In genomic region chr6:40039042-40039441, GRCh38 we compare ENCODE assay signal across 36 cellular contexts.
"Had no signal": no experiment of that assay in that cellular context is flagged by ENCODE, and none has a peak within 500 bp of the region (broad histone marks: within the 10 kb centered on the region; RNA-seq: fewer than 3 reads in every experiment).

No MANE protein-coding gene starts in this region.

- H3K27ac ChIP-seq: ascending aorta, cardiac muscle cell, VCaP had no signal

- H3K36me3 ChIP-seq: ascending aorta, cardiac muscle cell had no signal

- H3K27ac Mint-ChIP-seq: activated CD4-positive, alpha-beta memory T cell treated with anti-CD3 and anti-CD28 coated beads, Interleukin-2, amount 10 ng/mL, durations not matched to agents 7 days and 5 days; activated CD4-positive, alpha-beta T cell treated with anti-CD3 and anti-CD28 coated beads for 36 hours; activated CD4-positive, alpha-beta T cell treated with anti-CD3 and anti-CD28 coated beads, Interleukin-2, amount 10 ng/mL, durations not matched to agents 7 days and 5 days; activated CD8-positive, alpha-beta memory T cell treated with anti-CD3 and anti-CD28 coated beads, Interleukin-2, amount 10 ng/mL, durations not matched to agents 7 days and 5 days; activated CD8-positive, alpha-beta T cell treated with anti-CD3 and anti-CD28 coated beads, Interleukin-2, amount 10 ng/mL, durations not matched to agents 7 days and 5 days; activated naive CD4-positive, alpha-beta T cell treated with anti-CD3 and anti-CD28 coated beads, Interleukin-2, amount 50 U/mL, for 24 hours; activated naive CD8-positive, alpha-beta T cell; activated naive CD8-positive, alpha-beta T cell treated with anti-CD3 and anti-CD28 coated beads, Interleukin-2, amount 10 ng/mL, durations not matched to agents 7 days and 5 days; activated naive CD8-positive, alpha-beta T cell treated with anti-CD3 and anti-CD28 coated beads, Interleukin-2, amount 50 U/mL, for 24 hours; activated T-cell treated with anti-CD3 and anti-CD28 coated beads, Interleukin-2, amount 50 U/mL, for 24 hours; activated T-helper 2 cell treated with anti-CD3 and anti-CD28 coated beads, Interferon-gamma antibody, Interleukin-2, Interleukin-4, amounts not matched to agents 10 μg/mL and 5 μg/mL and 100 μg/mL, durations not matched to agents 14 hours and 24 hours and 36 hours; brain; T-helper 1 cell treated with Interleukin-12 subunit alpha and Interleukin-12 subunit beta and Interleukin-4 antibody, amounts not matched to agents 30 μg/mL and 1 μg/mL, for 36 hours; T-helper 2 cell treated with Interferon-gamma antibody and Interleukin-4, amounts not matched to agents 5 μg/mL and 100 μg/mL, for 36 hours had no signal

- ATAC-seq: activated CD4-positive, alpha-beta T cell treated with anti-CD3 and anti-CD28 coated beads for 36 hours; activated CD4-positive, CD25-positive, alpha-beta regulatory T cell treated with anti-CD3 and anti-CD28 coated beads, Interleukin-2, amount 50 U/mL, for 24 hours; activated CD8-positive, alpha-beta memory T cell treated with anti-CD3 and anti-CD28 coated beads, Interleukin-2, amount 10 ng/mL, durations not matched to agents 7 days and 5 days; activated CD8-positive, alpha-beta T cell treated with anti-CD3 and anti-CD28 coated beads, Interleukin-2, amount 10 ng/mL, durations not matched to agents 7 days and 5 days; activated naive CD8-positive, alpha-beta T cell treated with anti-CD3 and anti-CD28 coated beads, Interleukin-2, amount 50 U/mL, for 24 hours had no signal

- FAIRE-seq: TTC549 had no signal

- H3K9me3 ChIP-seq: ascending aorta had no signal

- DNase-seq: activated CD4-positive, alpha-beta memory T cell treated with anti-CD3 and anti-CD28 coated beads, Interleukin-2, amount 10 ng/mL, durations not matched to agents 7 days and 5 days; activated CD4-positive, alpha-beta T cell treated with anti-CD3 and anti-CD28 coated beads for 1 hour; activated CD4-positive, alpha-beta T cell treated with anti-CD3 and anti-CD28 coated beads for 36 hours; activated CD4-positive, alpha-beta T cell treated with anti-CD3 and anti-CD28 coated beads for 48 hours; activated CD4-positive, alpha-beta T cell treated with anti-CD3 and anti-CD28 coated beads, Interleukin-2, amount 10 ng/mL, durations not matched to agents 7 days and 5 days; activated CD4-positive, alpha-beta T cell treated with anti-CD3 and anti-CD28 coated beads, Interleukin-2, amount 50 U/mL, for 48 hours; activated CD4-positive, CD25-positive, alpha-beta regulatory T cell; activated CD8-positive, alpha-beta memory T cell treated with anti-CD3 and anti-CD28 coated beads for 24 hours; activated CD8-positive, alpha-beta memory T cell treated with anti-CD3 and anti-CD28 coated beads, Interleukin-2, amount 10 ng/mL, durations not matched to agents 7 days and 5 days; activated CD8-positive, alpha-beta memory T cell treated with anti-CD3 and anti-CD28 coated beads, Interleukin-2, amount 50 U/mL, for 48 hours; activated CD8-positive, alpha-beta T cell treated with anti-CD3 and anti-CD28 coated beads, Interleukin-2, amount 10 ng/mL, durations not matched to agents 7 days and 5 days; activated effector memory CD4-positive, alpha-beta T cell treated with Interleukin-2 at 50 U/mL for 16 hours; activated gamma-delta T cell; activated naive CD4-positive, alpha-beta T cell treated with anti-CD3 and anti-CD28 coated beads, Interleukin-2, amount 10 ng/mL, durations not matched to agents 7 days and 5 days; activated naive CD4-positive, alpha-beta T cell treated with Interleukin-2 at 50 U/mL for 16 hours; activated naive CD8-positive, alpha-beta T cell treated with anti-CD3 and anti-CD28 coated beads, Interleukin-2, amount 10 ng/mL, durations not matched to agents 7 days and 5 days; activated naive CD8-positive, alpha-beta T cell treated with anti-CD3 and anti-CD28 coated beads, Interleukin-2, amount 50 U/mL, for 24 hours; activated T-cell treated with anti-CD3 and anti-CD28 coated beads, Interleukin-2, amount 50 U/mL, for 24 hours; activated T-cell treated with anti-CD3 and anti-CD28 coated beads, Interleukin-2, amount 50 U/mL, for 48 hours; amygdala; anterior cingulate cortex; T-helper 1 cell; T-helper 2 cell; T-helper 9 cell had no signal

- H3K27me3 Mint-ChIP-seq: activated CD4-positive, alpha-beta memory T cell treated with anti-CD3 and anti-CD28 coated beads, Interleukin-2, amount 10 ng/mL, durations not matched to agents 7 days and 5 days; activated CD8-positive, alpha-beta memory T cell treated with anti-CD3 and anti-CD28 coated beads, Interleukin-2, amount 10 ng/mL, durations not matched to agents 7 days and 5 days; activated naive CD4-positive, alpha-beta T cell treated with anti-CD3 and anti-CD28 coated beads, Interleukin-2, amount 10 ng/mL, durations not matched to agents 7 days and 5 days; activated T-cell treated with anti-CD3 and anti-CD28 coated beads, Interleukin-2, amount 50 U/mL, for 24 hours had no signal

- H3K4me1 ChIP-seq: ascending aorta had no signal

- H3K4me3 ChIP-seq: ascending aorta, cardiac muscle cell had no signal

- H3K27me3 ChIP-seq: ascending aorta, cardiac muscle cell had no signal

- H3K36me3 Mint-ChIP-seq: activated CD8-positive, alpha-beta memory T cell treated with anti-CD3 and anti-CD28 coated beads, Interleukin-2, amount 10 ng/mL, durations not matched to agents 7 days and 5 days; activated naive CD4-positive, alpha-beta T cell treated with anti-CD3 and anti-CD28 coated beads, Interleukin-2, amount 10 ng/mL, durations not matched to agents 7 days and 5 days; activated naive CD4-positive, alpha-beta T cell treated with anti-CD3 and anti-CD28 coated beads, Interleukin-2, amount 50 U/mL, for 24 hours; activated naive CD8-positive, alpha-beta T cell; activated naive CD8-positive, alpha-beta T cell treated with anti-CD3 and anti-CD28 coated beads, Interleukin-2, amount 10 ng/mL, durations not matched to agents 7 days and 5 days; brain had no signal

- H3K9me3 Mint-ChIP-seq: activated CD4-positive, alpha-beta memory T cell treated with anti-CD3 and anti-CD28 coated beads, Interleukin-2, amount 10 ng/mL, durations not matched to agents 7 days and 5 days; activated naive CD4-positive, alpha-beta T cell treated with anti-CD3 and anti-CD28 coated beads, Interleukin-2, amount 10 ng/mL, durations not matched to agents 7 days and 5 days; activated naive CD4-positive, alpha-beta T cell treated with anti-CD3 and anti-CD28 coated beads, Interleukin-2, amount 50 U/mL, for 24 hours; activated naive CD8-positive, alpha-beta T cell treated with anti-CD3 and anti-CD28 coated beads, Interleukin-2, amount 10 ng/mL, durations not matched to agents 7 days and 5 days; activated T-cell treated with anti-CD3 and anti-CD28 coated beads, Interleukin-2, amount 50 U/mL, for 24 hours; activated T-helper 2 cell treated with anti-CD3 and anti-CD28 coated beads, Interferon-gamma antibody, Interleukin-2, Interleukin-4, amounts not matched to agents 10 μg/mL and 5 μg/mL and 100 μg/mL, durations not matched to agents 14 hours and 24 hours and 36 hours; T-helper 2 cell treated with Interferon-gamma antibody and Interleukin-4, amounts not matched to agents 5 μg/mL and 100 μg/mL, for 36 hours had no signal

- H3K4me3 Mint-ChIP-seq: activated CD4-positive, alpha-beta memory T cell treated with anti-CD3 and anti-CD28 coated beads, Interleukin-2, amount 10 ng/mL, durations not matched to agents 7 days and 5 days; activated CD4-positive, alpha-beta T cell treated with anti-CD3 and anti-CD28 coated beads for 36 hours; activated CD4-positive, alpha-beta T cell treated with anti-CD3 and anti-CD28 coated beads, Interleukin-2, amount 10 ng/mL, durations not matched to agents 7 days and 5 days; activated CD8-positive, alpha-beta memory T cell treated with anti-CD3 and anti-CD28 coated beads, Interleukin-2, amount 10 ng/mL, durations not matched to agents 7 days and 5 days; activated CD8-positive, alpha-beta T cell treated with anti-CD3 and anti-CD28 coated beads, Interleukin-2, amount 10 ng/mL, durations not matched to agents 7 days and 5 days; activated naive CD4-positive, alpha-beta T cell treated with anti-CD3 and anti-CD28 coated beads, Interleukin-2, amount 10 ng/mL, durations not matched to agents 7 days and 5 days; activated naive CD4-positive, alpha-beta T cell treated with anti-CD3 and anti-CD28 coated beads, Interleukin-2, amount 50 U/mL, for 24 hours; activated naive CD8-positive, alpha-beta T cell; activated naive CD8-positive, alpha-beta T cell treated with anti-CD3 and anti-CD28 coated beads, Interleukin-2, amount 10 ng/mL, durations not matched to agents 7 days and 5 days; activated naive CD8-positive, alpha-beta T cell treated with anti-CD3 and anti-CD28 coated beads, Interleukin-2, amount 50 U/mL, for 24 hours; activated T-cell treated with anti-CD3 and anti-CD28 coated beads, Interleukin-2, amount 50 U/mL, for 24 hours; brain; central memory CD8-positive, alpha-beta T cell; T-helper 1 cell treated with Interleukin-12 subunit alpha and Interleukin-12 subunit beta and Interleukin-4 antibody, amounts not matched to agents 30 μg/mL and 1 μg/mL, for 36 hours; T-helper 2 cell treated with Interferon-gamma antibody and Interleukin-4, amounts not matched to agents 5 μg/mL and 100 μg/mL, for 36 hours had no signal

- H3K4me1 Mint-ChIP-seq: activated CD4-positive, alpha-beta T cell treated with anti-CD3 and anti-CD28 coated beads for 36 hours; activated naive CD4-positive, alpha-beta T cell treated with anti-CD3 and anti-CD28 coated beads, Interleukin-2, amount 10 ng/mL, durations not matched to agents 7 days and 5 days; activated naive CD4-positive, alpha-beta T cell treated with anti-CD3 and anti-CD28 coated beads, Interleukin-2, amount 50 U/mL, for 24 hours; activated naive CD8-positive, alpha-beta T cell treated with anti-CD3 and anti-CD28 coated beads, Interleukin-2, amount 10 ng/mL, durations not matched to agents 7 days and 5 days; activated naive CD8-positive, alpha-beta T cell treated with anti-CD3 and anti-CD28 coated beads, Interleukin-2, amount 50 U/mL, for 24 hours; brain; central memory CD8-positive, alpha-beta T cell had no signal
